ENCODE assay signal across 8 cellular contexts in genomic region chr17:15828727-15829314, GRCh38.
DNase-seq lines count a peak whose midpoint lies in the region; ATAC-seq, FAIRE-seq and TF ChIP-seq lines count a peak whose summit lies in the region.
"Not testable (repeated sequence)": the region's sequence is repeated elsewhere in the genome, so short reads cannot be mapped to it uniquely, and the experiment has no call there.

No MANE protein-coding gene starts in this region.

- H3K27me3 ChIP-seq in keratinocyte (ENCODE audit: control insufficient read depth, extremely low read depth, insufficient read depth, low read length); spleen (replicated peaks in 1 of 7): not testable (repeated sequence)

- H3K27ac ChIP-seq in A549: peak overlapping the region; percentile 44 to 80; a peak in 4 of 6 replicates
- H3K27ac ChIP-seq in OCI-LY7 (ENCODE audit: low read depth, low read length, poor library complexity, severe bottlenecking); keratinocyte (ENCODE audit: control insufficient read depth, insufficient read depth, low read length); spleen: not testable (repeated sequence)

- not testable (repeated sequence) for H4K20me1 ChIP-seq in OCI-LY7 (ENCODE audit: insufficient read depth, low read length); keratinocyte (ENCODE audit: control insufficient read depth, extremely low read depth, insufficient read depth, low read length)

- H3K79me2 ChIP-seq in OCI-LY7 (ENCODE audit: insufficient read depth, low read depth, low read length); keratinocyte (ENCODE audit: control insufficient read depth, insufficient read depth, low read length): not testable (repeated sequence)

- intact Hi-C loops in OCI-LY7 (cut with micrococcal nuclease; ENCODE audit: unreplicated experiment): loop anchor here (1.0 kb wide), 1 partner anchor 169 kb away; no protein-coding TSS in a partner anchor
- intact Hi-C loops in activated CD8-positive, alpha-beta T cell treated with anti-CD3 and anti-CD28 coated beads for 36 hours (cut with micrococcal nuclease): loop anchor here (10.0 kb wide), 1 partner anchor 176 kb away; no protein-coding TSS in a partner anchor
- intact Hi-C loops in spleen (cut with DNase I; ENCODE audit: low total_unique reads): not testable (repeated sequence)

- POLR2A ChIA-PET in A549 (lab: Yijun Ruan, JAX): interaction anchor here (1.6 kb wide), 1 partner anchor 170 kb away, joined by 4 read pairs; the partner anchor contains the start of genes TTC19 and ZSWIM7
- POLR2A ChIA-PET in OCI-LY7 (lab: Charles Lee); activated CD8-positive, alpha-beta T cell treated with anti-CD3 and anti-CD28 coated beads for 36 hours (lab: Charles Lee): not testable (repeated sequence)

- not testable (repeated sequence) for H3K36me3 ChIP-seq in OCI-LY7 (ENCODE audit: insufficient read depth, low read length); keratinocyte (ENCODE audit: control insufficient read depth in 2 of 2, extremely low read depth in 1 of 2, insufficient read depth in 2 of 2, low read length in 2 of 2); spleen

- not testable (repeated sequence) for H2AFZ ChIP-seq in OCI-LY7 (ENCODE audit: low read length); keratinocyte (ENCODE audit: control insufficient read depth, low read length)

- peak; percentile 95 to 99 for ATAC-seq in A549
- ATAC-seq in activated CD8-positive, alpha-beta T cell treated with anti-CD3 and anti-CD28 coated beads for 36 hours: peak; percentile 80

- H3K9me1 ChIP-seq in keratinocyte (ENCODE audit: control insufficient read depth, extremely low read depth, insufficient read depth, low read length): not testable (repeated sequence)

- not testable (repeated sequence) for H3K36me3 Mint-ChIP-seq in activated CD8-positive, alpha-beta T cell treated with anti-CD3 and anti-CD28 coated beads for 36 hours (ENCODE audit: low read depth)

- not testable (repeated sequence) for TF ChIP-seq POLR2A in A549 (IDR thresholded peaks at IDR 0.05; ENCODE audit: low read length); spleen (IDR thresholded peaks at IDR 0.05)

- peak overlapping the region; percentile 65 for H3K4me2 ChIP-seq in A549
- not testable (repeated sequence) for H3K4me2 ChIP-seq in OCI-LY7 (ENCODE audit: low read length)
- H3K4me2 ChIP-seq in keratinocyte (ENCODE audit: control insufficient read depth, extremely low read depth, insufficient read depth, low read depth, low read length): peak overlapping the region; percentile 56

- not testable (repeated sequence) for H3K27ac Mint-ChIP-seq in activated CD8-positive, alpha-beta T cell treated with anti-CD3 and anti-CD28 coated beads for 36 hours

- peak; percentile 94 to 95 for TF ChIP-seq RAD21 in A549 (conservative IDR thresholded peaks at IDR 0.05 in 1 of 2, IDR thresholded peaks at IDR 0.05 in 1 of 2)

- 19% methylated on average over 10 of the region's 10 CpGs for WGBS in A549 (ENCODE audit: missing lambda C conversion rate)
- 11 to 25% (median 17%) methylated on average over 3 to 10 of the region's 10 CpGs for WGBS in spleen, 5 donors

- CTCF ChIA-PET in A549 (lab: Yijun Ruan, JAX): interaction anchor here (0.7 to 4.1 kb wide), 21 partner anchors 10 to 185 kb away, joined by 3 to 60 read pairs (median 4); partner anchors contain the start of genes ADORA2B, TTC19 and ZSWIM7
- CTCF ChIA-PET in OCI-LY7 (lab: Charles Lee; ENCODE audit: unreplicated experiment): not testable (repeated sequence)
- CTCF ChIA-PET in activated CD8-positive, alpha-beta T cell treated with anti-CD3 and anti-CD28 coated beads for 36 hours (lab: Charles Lee): interaction anchor here (0.6 to 1.8 kb wide), 5 partner anchors 117 to 171 kb away, joined by 3 to 5 read pairs (median 4); partner anchors contain the start of genes TTC19 and ZSWIM7

- not testable (repeated sequence) for H3K9me3 Mint-ChIP-seq in activated CD8-positive, alpha-beta T cell treated with anti-CD3 and anti-CD28 coated beads for 36 hours

- H3K4me3 ChIP-seq in A549; OCI-LY7 (ENCODE audit: low read depth, low read length, poor library complexity, severe bottlenecking); choroid plexus epithelial cell (ENCODE audit: low read depth, low read length); keratinocyte (ENCODE audit: control insufficient read depth in 2 of 3, extremely low read depth in 1 of 3, insufficient read depth in 2 of 3, low read depth in 1 of 3, low read length in 3 of 3): not testable (repeated sequence)
- H3K4me3 ChIP-seq in spleen: peak overlapping the region in 1 of 8 donors; percentile 30

- peak; percentile 10 to 85 for DNase-seq in A549 (ENCODE audit: low read depth in 1 of 2, low spot score in 1 of 2)
- DNase-seq in GM18507 (ENCODE audit: extremely low spot score, insufficient read length, low read depth): not testable (repeated sequence)
- DNase-seq in OCI-LY7 (ENCODE audit: low spot score): peak; percentile 49
- DNase-seq in activated CD8-positive, alpha-beta T cell treated with anti-CD3 and anti-CD28 coated beads for 36 hours: peak; percentile 82
- DNase-seq in choroid plexus epithelial cell (ENCODE audit: low read depth): peak; percentile 82
- DNase-seq in keratinocyte (ENCODE audit: low read depth, low spot score): peak; percentile 15
- peak; percentile 88 for DNase-seq in spleen

- not testable (repeated sequence) for TF ChIP-seq EP300 in A549 (IDR thresholded peaks at IDR 0.05)

- not testable (repeated sequence) for H3K4me3 Mint-ChIP-seq in activated CD8-positive, alpha-beta T cell treated with anti-CD3 and anti-CD28 coated beads for 36 hours

- peaks cover 27% of the 10 kb centered on the region for H3K4me1 Mint-ChIP-seq in activated CD8-positive, alpha-beta T cell treated with anti-CD3 and anti-CD28 coated beads for 36 hours (ENCODE audit: low read depth)

- not testable (repeated sequence) for H3K9ac ChIP-seq in keratinocyte (ENCODE audit: control insufficient read depth, extremely low read depth, insufficient read depth, low read length)

- H3K27me3 Mint-ChIP-seq in activated CD8-positive, alpha-beta T cell treated with anti-CD3 and anti-CD28 coated beads for 36 hours: not testable (repeated sequence)

- BruUV-seq in OCI-LY7 (replicated peaks; lab: Mats Ljungman, UMichigan): not testable (repeated sequence)

- not testable (repeated sequence) for H3K9me3 ChIP-seq in A549; OCI-LY7 (ENCODE audit: low read length); keratinocyte (ENCODE audit: control insufficient read depth, low read depth, low read length); spleen

- dilution Hi-C loops in keratinocyte (cut with MboI; ENCODE audit: extremely low pct_ligation_motif_present, low sequenced_read_pairs): not testable (repeated sequence)

- H3K9me2 ChIP-seq in OCI-LY7 (ENCODE audit: insufficient read depth, low read length): not testable (repeated sequence)

- TF ChIP-seq CTCF in A549 (IDR thresholded peaks at IDR 0.05) (peak; percentile 92), LNCAP (IDR thresholded peaks at IDR 0.05) (peak; percentile 89), OCI-LY7 (conservative IDR thresholded peaks at IDR 0.05; ENCODE audit: low read length) (peak; percentile 74), choroid plexus epithelial cell (conservative IDR thresholded peaks at IDR 0.05; ENCODE audit: low read depth, low read length) (peak; percentile 73), keratinocyte (optimal IDR thresholded peaks at IDR 0.05 in 1 of 3, IDR thresholded peaks at IDR 0.05 in 1 of 3, conservative IDR thresholded peaks at IDR 0.05 in 1 of 3; ENCODE audit: extremely low read depth in 1 of 3, insufficient read depth in 2 of 3, low read length in 3 of 3) (peak; percentile 56 to 74 (median 73)), spleen (IDR thresholded peaks at IDR 0.05 in 8 of 11, conservative IDR thresholded peaks at IDR 0.05 in 3 of 11) (peak; percentile 51 to 84 (median 78))
- TF ChIP-seq CTCF in activated CD8-positive, alpha-beta T cell treated with anti-CD3 and anti-CD28 coated beads for 36 hours (IDR thresholded peaks at IDR 0.05): peak; percentile 86

- peaks cover 17% of the 10 kb centered on the region for H3K4me1 ChIP-seq in A549
- not testable (repeated sequence) for H3K4me1 ChIP-seq in OCI-LY7 (ENCODE audit: insufficient read depth, low read length, poor library complexity, severe bottlenecking); keratinocyte (ENCODE audit: control insufficient read depth, extremely low read depth, insufficient read depth, low read length); spleen

- FAIRE-seq in A549 (lab: Jason Lieb, UNC): peak; percentile 63
- FAIRE-seq in GM18507 (lab: Jason Lieb, UNC): peak; percentile 86
- FAIRE-seq in keratinocyte (lab: Jason Lieb, UNC): peak; percentile 59

TF ChIP-seq in A549, 52 proteins besides CTCF, POLR2A, EP300 and RAD21:
- peak; percentile 40; the same call in 1 of the 2 replicates for TF ChIP-seq MAX (IDR thresholded peaks at IDR 0.05)
- peak; percentile 97 for TF ChIP-seq SMC3 (IDR thresholded peaks at IDR 0.05)
